Comparison of ENCODE assay signal across 8 cellular contexts in genomic region chr15:59687831-59688230, GRCh38.
DNase-seq lines count a peak whose midpoint lies in the region; ATAC-seq and TF ChIP-seq lines count a peak whose summit lies in the region.

No MANE protein-coding gene starts in this region.

- H3K27me3 ChIP-seq in mucosa of stomach (ENCODE audit: control insufficient read depth, insufficient read depth, low read length) = no peaks in the 10 kb centered on the region

- DNase-seq in AG08395 (ENCODE audit: low spot score) = peak; percentile 21
- peak; percentile 31 for DNase-seq in GM13977 (ENCODE audit: low spot score)
- DNase-seq in RKO (ENCODE audit: low spot score) = peak; percentile 89
- DNase-seq in dedifferentiated amniotic fluid mesenchymal stem cell (ENCODE audit: extremely low spot score) = peak; percentile 27
- no peak for DNase-seq in HPDE6-E6E7 (ENCODE audit: extremely low spot score)
- no peak for DNase-seq in NCI-H748 treated with DMSO at 0.1 percent for 48 hours (lab: John Stamatoyannopoulos, UW)

- no peak for ATAC-seq in HG02798 (IDR thresholded peaks at IDR 0.05; ENCODE audit: poor library complexity, unreplicated experiment)

- peaks cover 22% of the 10 kb centered on the region for H3K4me1 ChIP-seq in mucosa of stomach (ENCODE audit: control insufficient read depth, insufficient read depth, low read length)

- peak overlapping the region; percentile 65 for H3K4me3 ChIP-seq in mucosa of stomach (ENCODE audit: low read length)

- H3K9ac ChIP-seq in mucosa of stomach (ENCODE audit: low read length) = peak overlapping the region; percentile 100

- no peak for TF ChIP-seq CTCF in GM13977 (IDR thresholded peaks at IDR 0.05; ENCODE audit: extremely low read depth, insufficient read depth, missing control alignments)

- no peaks in the 10 kb centered on the region for H3K9me3 ChIP-seq in mucosa of stomach (ENCODE audit: control insufficient read depth, low read length)

- in situ Hi-C loops in GM13977 (cut with MboI; ENCODE audit: low pct_unique_long_range_greater_than_20kb, low sequenced_read_pairs, unreplicated experiment) = no loop called here

- H3K36me3 ChIP-seq in mucosa of stomach (ENCODE audit: control insufficient read depth, insufficient read depth, low read length) = no peaks in the 10 kb centered on the region

Comparison
In these comparisons a context has a peak if more than half of its experiments do, and no peak if none do; other contexts are left out.
1. DNase-seq: peak in AG08395 (single experiment), GM13977 (single experiment), RKO (single experiment) and dedifferentiated amniotic fluid mesenchymal stem cell (single experiment); none in HPDE6-E6E7 (single experiment) and NCI-H748 treated with DMSO at 0.1 percent for 48 hours (single experiment).